Comparison of ENCODE assay signal across 1 cellular context in genomic region chr1:38476111-38476783, GRCh38.
TF ChIP-seq lines count a peak whose summit lies in the region.

No MANE protein-coding gene starts in this region.

TF ChIP-seq in WTC11, 78 proteins besides CTCF, POLR2A, EP300 and RAD21 (continued from another document):
- TF ChIP-seq, protein P1, sequence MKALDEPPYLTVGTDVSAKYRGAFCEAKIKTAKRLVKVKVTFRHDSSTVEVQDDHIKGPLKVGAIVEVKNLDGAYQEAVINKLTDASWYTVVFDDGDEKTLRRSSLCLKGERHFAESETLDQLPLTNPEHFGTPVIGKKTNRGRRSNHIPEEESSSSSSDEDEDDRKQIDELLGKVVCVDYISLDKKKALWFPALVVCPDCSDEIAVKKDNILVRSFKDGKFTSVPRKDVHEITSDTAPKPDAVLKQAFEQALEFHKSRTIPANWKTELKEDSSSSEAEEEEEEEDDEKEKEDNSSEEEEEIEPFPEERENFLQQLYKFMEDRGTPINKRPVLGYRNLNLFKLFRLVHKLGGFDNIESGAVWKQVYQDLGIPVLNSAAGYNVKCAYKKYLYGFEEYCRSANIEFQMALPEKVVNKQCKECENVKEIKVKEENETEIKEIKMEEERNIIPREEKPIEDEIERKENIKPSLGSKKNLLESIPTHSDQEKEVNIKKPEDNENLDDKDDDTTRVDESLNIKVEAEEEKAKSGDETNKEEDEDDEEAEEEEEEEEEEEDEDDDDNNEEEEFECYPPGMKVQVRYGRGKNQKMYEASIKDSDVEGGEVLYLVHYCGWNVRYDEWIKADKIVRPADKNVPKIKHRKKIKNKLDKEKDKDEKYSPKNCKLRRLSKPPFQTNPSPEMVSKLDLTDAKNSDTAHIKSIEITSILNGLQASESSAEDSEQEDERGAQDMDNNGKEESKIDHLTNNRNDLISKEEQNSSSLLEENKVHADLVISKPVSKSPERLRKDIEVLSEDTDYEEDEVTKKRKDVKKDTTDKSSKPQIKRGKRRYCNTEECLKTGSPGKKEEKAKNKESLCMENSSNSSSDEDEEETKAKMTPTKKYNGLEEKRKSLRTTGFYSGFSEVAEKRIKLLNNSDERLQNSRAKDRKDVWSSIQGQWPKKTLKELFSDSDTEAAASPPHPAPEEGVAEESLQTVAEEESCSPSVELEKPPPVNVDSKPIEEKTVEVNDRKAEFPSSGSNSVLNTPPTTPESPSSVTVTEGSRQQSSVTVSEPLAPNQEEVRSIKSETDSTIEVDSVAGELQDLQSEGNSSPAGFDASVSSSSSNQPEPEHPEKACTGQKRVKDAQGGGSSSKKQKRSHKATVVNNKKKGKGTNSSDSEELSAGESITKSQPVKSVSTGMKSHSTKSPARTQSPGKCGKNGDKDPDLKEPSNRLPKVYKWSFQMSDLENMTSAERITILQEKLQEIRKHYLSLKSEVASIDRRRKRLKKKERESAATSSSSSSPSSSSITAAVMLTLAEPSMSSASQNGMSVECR (CRISPR knock-in tag; IDR thresholded peaks at IDR 0.05; ENCODE audit: borderline replicate concordance): no peak
- TF ChIP-seq GABPB1 (CRISPR knock-in tag; IDR thresholded peaks at IDR 0.05): no peak
